16 cellular contexts compared by ENCODE assay signal in the genomic region with DNA sequence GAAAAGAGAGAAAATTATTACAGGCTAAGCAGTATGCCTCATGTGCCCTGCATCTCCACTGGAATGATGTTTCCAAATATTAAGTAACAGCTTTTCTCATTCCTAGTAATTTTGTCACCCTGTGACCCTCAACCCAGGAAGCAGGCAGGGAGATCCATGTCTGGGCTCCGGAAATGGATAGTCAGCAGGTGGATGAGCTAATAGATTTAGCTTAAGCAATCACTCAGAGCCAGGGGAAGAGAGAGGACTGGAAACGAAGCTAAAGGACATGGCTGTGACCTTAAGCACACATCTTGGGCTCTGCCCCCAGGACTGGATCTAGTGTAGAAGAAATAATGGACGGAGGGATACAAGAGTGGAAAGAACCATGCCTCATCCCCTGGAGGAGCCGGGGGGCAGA.
"Had no signal": no experiment of that assay in that cellular context is flagged by ENCODE, and none has a peak within 500 bp of the region (broad histone marks: within the 10 kb centered on the region; RNA-seq: fewer than 3 reads in every experiment).

No MANE protein-coding gene starts in this region.

- DNase-seq: activated CD4-positive, alpha-beta T cell treated with anti-CD3 and anti-CD28 coated beads, Interleukin-2, amount 10 ng/mL, durations not matched to agents 7 days and 5 days; activated CD4-positive, CD25-positive, alpha-beta regulatory T cell; activated naive CD4-positive, alpha-beta T cell treated with anti-CD3 and anti-CD28 coated beads, Interleukin-2, amount 10 ng/mL, durations not matched to agents 7 days and 5 days; activated T-cell treated with anti-CD3 and anti-CD28 coated beads for 4 hours; caudate nucleus; effector memory CD4-positive, alpha-beta T cell; immature natural killer cell; left colon; stimulated activated CD4-positive, alpha-beta T cell treated with anti-CD3 and anti-CD28 coated beads, Interleukin-4, amount 100 ng/mL, for 1 hour; stimulated activated CD8-positive, alpha-beta memory T cell treated with anti-CD3 and anti-CD28 coated beads, Interleukin-4, amount 100 ng/mL, for 48 hours; stimulated activated naive CD8-positive, alpha-beta T cell treated with anti-CD3 and anti-CD28 coated beads, Interleukin-15, Interleukin-2, amounts not matched to agents 100 U/mL and 50 U/mL, for 24 hours; T-helper 17 cell; upper lobe of left lung had no signal

- H3K27ac ChIP-seq: coronary artery, epithelial cell of prostate, upper lobe of left lung had no signal

- H3K4me1 ChIP-seq: upper lobe of left lung had no signal

- H3K27me3 ChIP-seq: upper lobe of left lung had no signal

- H3K36me3 ChIP-seq: upper lobe of left lung had no signal

- ATAC-seq: activated T-helper 17 cell treated with anti-CD3 and anti-CD28 coated beads, Interleukin-2, amount 50 U/mL, for 72 hours; left colon; stimulated activated naive CD8-positive, alpha-beta T cell treated with anti-CD3 and anti-CD28 coated beads, Interleukin-15, Interleukin-2, amounts not matched to agents 100 U/mL and 50 U/mL, for 24 hours; T-helper 17 cell had no signal

- H3K4me3 ChIP-seq: coronary artery, upper lobe of left lung had no signal
